22 cellular contexts compared by ENCODE assay signal in the genomic region with DNA sequence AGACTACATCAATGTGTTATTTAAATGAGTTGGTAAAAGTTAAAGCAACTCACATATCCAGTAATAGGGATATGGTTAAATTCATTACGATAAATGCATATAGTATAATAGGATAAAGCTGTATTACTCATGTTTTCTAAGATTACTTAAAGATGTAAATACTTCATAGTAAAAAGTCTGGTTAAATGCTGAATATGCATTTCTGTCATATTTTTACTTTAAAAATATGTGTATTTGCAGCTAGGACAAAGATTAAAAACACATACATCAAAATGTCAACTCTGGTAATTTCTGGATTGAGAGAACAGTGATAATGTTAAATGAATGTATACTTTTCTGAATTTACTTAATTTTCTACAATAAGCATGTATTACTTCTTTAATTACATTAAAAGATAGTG. TPM values are rescaled to one million over a fixed set of nuclear protein-coding genes. Genes with fewer than 3 reads are reported as not detected.
A peak's percentile ranks its signal among the peaks of the same experiment; 100 is the strongest.
DNase-seq lines count a peak whose midpoint lies in the region; ATAC-seq, FAIRE-seq and TF ChIP-seq lines count a peak whose summit lies in the region.
"Had no signal": no experiment of that assay in that cellular context is flagged by ENCODE, and none has a peak within 500 bp of the region (broad histone marks: within the 10 kb centered on the region; RNA-seq: fewer than 3 reads in every experiment).

No MANE protein-coding gene starts in this region.

- BruUV-seq in HepG2 (replicated peaks; lab: Mats Ljungman, UMichigan) = no TSS peak

- TF ChIP-seq CTCF in HepG2 (CRISPR knock-in tag; IDR thresholded peaks at IDR 0.05) (no peak), right lobe of liver (IDR thresholded peaks at IDR 0.05) (no peak), MM.1S (IDR thresholded peaks at IDR 0.05; ENCODE audit: low read length) (no peak)

- intact Hi-C loops in HepG2 (cut with micrococcal nuclease; ENCODE audit: unreplicated experiment) = no loop called here
- intact Hi-C loops in right lobe of liver (cut with DNase I) = no loop called here

- H3F3A ChIP-seq in MM.1S (ENCODE audit: insufficient read depth, low read length) = no peaks in the 10 kb centered on the region

- no peaks in the 10 kb centered on the region for H3K4me1 ChIP-seq in HepG2 (ENCODE audit: insufficient read depth, low read length)
- no peaks in the 10 kb centered on the region for H3K4me1 ChIP-seq in right lobe of liver
- H3K4me1 ChIP-seq in MM.1S (ENCODE audit: low read length) = peaks cover 22% of the 10 kb centered on the region
- H3K4me1 ChIP-seq: BE2C had no signal

- no peaks in the 10 kb centered on the region for H3K9me3 ChIP-seq in HepG2 (ENCODE audit: low read length)
- H3K9me3 ChIP-seq in right lobe of liver = no peaks in the 10 kb centered on the region
- H3K9me3 ChIP-seq in MM.1S (replicated peaks; ENCODE audit: insufficient read depth, low read length) = no peaks in the 10 kb centered on the region
- H3K9me3 ChIP-seq in SK-N-MC (ENCODE audit: low read depth, low read length) = no peaks in the 10 kb centered on the region
- H3K9me3 ChIP-seq: BE2C, HAP-1 had no signal

- H3K4me2 ChIP-seq in HepG2 (ENCODE audit: low read depth, low read length) (no peak overlapping the region), MM.1S (ENCODE audit: low read depth, low read length) (0 out of 2 replicates have a peak overlapping the region, but pooled peaks have one; percentile 45)

- FAIRE-seq in HepG2 (lab: Jason Lieb, UNC) = no peak
- FAIRE-seq: GM12892, H54 had no signal

- no peak for TF ChIP-seq POLR2A in HepG2 (IDR thresholded peaks at IDR 0.05; ENCODE audit: insufficient read depth in 1 of 2, low read depth in 2 of 2, low read length in 2 of 2)
- no peak for TF ChIP-seq POLR2A in right lobe of liver (IDR thresholded peaks at IDR 0.05)

- in situ Hi-C loops in HepG2 (cut with HindIII; ENCODE audit: extremely low pct_ligation_motif_present, low pct_unique_long_range_greater_than_20kb) = no loop called here

- H3K79me2 ChIP-seq in HepG2 (ENCODE audit: insufficient read depth, low read length) (peaks cover 41% of the 10 kb centered on the region), MM.1S (ENCODE audit: low read length) (no peaks in the 10 kb centered on the region)

- no peak for TF ChIP-seq EP300 in HepG2 (IDR thresholded peaks at IDR 0.05; ENCODE audit: low read depth in 2 of 2, low read length in 2 of 2)
- no peak for TF ChIP-seq EP300 in HepG2 (CRISPR knock-in tag; IDR thresholded peaks at IDR 0.05; ENCODE audit: borderline replicate concordance)

- no peak overlapping the region for H3K27ac ChIP-seq in HepG2 (ENCODE audit: extremely low read length, insufficient read depth, low read length)
- H3K27ac ChIP-seq in right lobe of liver = no peak overlapping the region
- no peak overlapping the region for H3K27ac ChIP-seq in MM.1S (ENCODE audit: low read length)
- H3K27ac ChIP-seq in SK-N-MC = peak overlapping the region; percentile 79; the same call in 1 of the 2 replicates
- H3K27ac ChIP-seq in substantia nigra (ENCODE audit: low read depth, low read length, poor library complexity, severe bottlenecking) = no peak overlapping the region
- H3K27ac ChIP-seq: 22Rv1 had no signal

- no peaks in the 10 kb centered on the region for H3K9me2 ChIP-seq in MM.1S (replicated peaks; ENCODE audit: insufficient read depth, low read length)

- no peak overlapping the region for H2AFZ ChIP-seq in HepG2 (ENCODE audit: low read length)
- no peak overlapping the region for H2AFZ ChIP-seq in MM.1S (ENCODE audit: low read length)

- 95% methylated on average over 1 of the region's 1 CpG for WGBS in HepG2 (ENCODE audit: low lambda C conversion rate)
- WGBS in right lobe of liver (ENCODE audit: insufficient coverage, low coverage, low lambda C conversion rate, missing lambda C conversion rate) = 75% methylated on average over 1 of the region's 1 CpG

- H3K27me3 ChIP-seq in HepG2 (ENCODE audit: control insufficient read depth in 1 of 2, insufficient read depth in 2 of 2, low read length in 2 of 2) = no peaks in the 10 kb centered on the region
- H3K27me3 ChIP-seq in right lobe of liver = no peaks in the 10 kb centered on the region
- H3K27me3 ChIP-seq in MM.1S (replicated peaks; ENCODE audit: insufficient read depth, low read length) = no peaks in the 10 kb centered on the region
- H3K27me3 ChIP-seq: BE2C had no signal

- no peak overlapping the region for H3K9ac ChIP-seq in HepG2 (ENCODE audit: insufficient read depth, low read depth, low read length)
- no peak overlapping the region for H3K9ac ChIP-seq in MM.1S (ENCODE audit: low read length)
- no peak overlapping the region for H3K9ac ChIP-seq in SK-N-MC (ENCODE audit: insufficient read length)

- H3K36me3 ChIP-seq in HepG2 (replicated peaks in 1 of 2; ENCODE audit: control insufficient read depth in 1 of 2, insufficient read depth in 2 of 2, low read length in 2 of 2) (no peaks in the 10 kb centered on the region), right lobe of liver (no peaks in the 10 kb centered on the region), MM.1S (replicated peaks; ENCODE audit: insufficient read depth, low read length) (no peaks in the 10 kb centered on the region), SK-N-MC (ENCODE audit: insufficient read depth, low read length) (no peaks in the 10 kb centered on the region)
- H3K36me3 ChIP-seq: BE2C, HAP-1 had no signal

- ATAC-seq in HepG2 (no peak), right lobe of liver (no peak)

- H4K20me1 ChIP-seq in HepG2 (ENCODE audit: insufficient read depth, low read length) = 0 out of 2 replicates have a peak, but pooled peaks cover 2% of the 10 kb centered on the region
- H4K20me1 ChIP-seq in MM.1S (ENCODE audit: insufficient read depth, low read length) = no peaks in the 10 kb centered on the region

- H3K4me3 ChIP-seq in HepG2 (replicated peaks in 1 of 3; ENCODE audit: insufficient read depth in 1 of 3, low read depth in 2 of 3, low read length in 3 of 3) (no peak overlapping the region), right lobe of liver (no peak overlapping the region), MM.1S (ENCODE audit: low read length) (no peak overlapping the region), SK-N-MC (peak overlapping the region; percentile 8; the same call in 1 of the 2 replicates)
- H3K4me3 ChIP-seq: HAP-1 had no signal

- TF ChIP-seq RAD21 in HepG2 (CRISPR knock-in tag; IDR thresholded peaks at IDR 0.05) = no peak

- CTCF ChIA-PET in HepG2 (lab: Yijun Ruan, JAX; ENCODE audit: low intra/inter-chr PET ratio, low total read pairs) = no interaction called here

- POLR2A ChIA-PET in HepG2 (lab: Yijun Ruan, JAX) = no interaction called here

- DNase-seq in HepG2 (ENCODE audit: low spot score) (no peak), right lobe of liver (no peak), MM.1S (no peak), SK-N-MC (ENCODE audit: low read depth, low spot score) (no peak), NCI-H2171 treated with DMSO at 0.1 percent for 48 hours (lab: John Stamatoyannopoulos, UW) (no peak), NCI-H748 treated with DMSO at 0.1 percent for 48 hours (lab: John Stamatoyannopoulos, UW) (no peak), substantia nigra (lab: John Stamatoyannopoulos, UW) (no peak)
- DNase-seq: ACHN; AML-193; BE2C; C1 segment of cervical spinal cord; Calu3; CD4-positive, alpha-beta memory T cell; COR-L47; DMS53; DMS79 treated with DMSO at 0.1 percent for 48 hours; GOT3; HFFc6 had no signal

TF ChIP-seq in HepG2, 621 proteins besides CTCF, POLR2A, EP300 and RAD21 (continues in another document):
- no peak for TF ChIP-seq GTF2F1 (IDR thresholded peaks at IDR 0.05; ENCODE audit: low read length)
- peak; percentile 82 for TF ChIP-seq MAFF (IDR thresholded peaks at IDR 0.05; ENCODE audit: low read depth, low read length)
- TF ChIP-seq, protein P1, sequence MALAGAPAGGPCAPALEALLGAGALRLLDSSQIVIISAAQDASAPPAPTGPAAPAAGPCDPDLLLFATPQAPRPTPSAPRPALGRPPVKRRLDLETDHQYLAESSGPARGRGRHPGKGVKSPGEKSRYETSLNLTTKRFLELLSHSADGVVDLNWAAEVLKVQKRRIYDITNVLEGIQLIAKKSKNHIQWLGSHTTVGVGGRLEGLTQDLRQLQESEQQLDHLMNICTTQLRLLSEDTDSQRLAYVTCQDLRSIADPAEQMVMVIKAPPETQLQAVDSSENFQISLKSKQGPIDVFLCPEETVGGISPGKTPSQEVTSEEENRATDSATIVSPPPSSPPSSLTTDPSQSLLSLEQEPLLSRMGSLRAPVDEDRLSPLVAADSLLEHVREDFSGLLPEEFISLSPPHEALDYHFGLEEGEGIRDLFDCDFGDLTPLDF (CRISPR knock-in tag; IDR thresholded peaks at IDR 0.05) = no peak
- TF ChIP-seq HMG20B (CRISPR knock-in tag; conservative IDR thresholded peaks at IDR 0.05) = no peak
- TF ChIP-seq ZSCAN25 (CRISPR knock-in tag; IDR thresholded peaks at IDR 0.05) = no peak
- TF ChIP-seq ZNF841 (CRISPR knock-in tag; IDR thresholded peaks at IDR 0.05; ENCODE audit: borderline replicate concordance) = no peak
- TF ChIP-seq ZNF224 (CRISPR knock-in tag; IDR thresholded peaks at IDR 0.05) = no peak
- no peak for TF ChIP-seq ARHGAP35 (CRISPR knock-in tag; IDR thresholded peaks at IDR 0.05; ENCODE audit: borderline replicate concordance)

RNA-seq across cellular contexts. Expression of a gene that starts 15.1 kb away (rescaled TPM):
- 18.2 and 31.9 TPM in 2 replicates for total RNA-seq in HepG2 (2016; rRNA removed; fragmentation: Illumina TruSeq; extraction: Trizol)
- total RNA-seq in HepG2 (2016; cell fraction: cytosol; rRNA removed; fragmentation: Illumina TruSeq; extraction: Trizol; ENCODE audit: low read depth) = 7.9 and 8.8 TPM in 2 replicates
- total RNA-seq in HepG2 (2016; cell fraction: insoluble cytoplasmic fraction; rRNA removed; fragmentation: Illumina TruSeq; extraction: Trizol) = 16.4 and 28.7 TPM in 2 replicates
- 9.4 and 11.1 TPM in 2 replicates for total RNA-seq in HepG2 (2016; cell fraction: membrane; rRNA removed; fragmentation: Illumina TruSeq; extraction: Trizol)
- total RNA-seq in HepG2 (2016; cell fraction: nucleus; rRNA removed; fragmentation: Illumina TruSeq; extraction: Trizol) = 93.4 and 93.5 TPM in 2 replicates
- polyA plus RNA-seq in HepG2 (2011; rRNA removed) = 9.2 and 11.4 TPM in 2 replicates
- polyA plus RNA-seq in HepG2 (2011; cell fraction: cytosol; rRNA removed) = 2.3 and 3.2 TPM in 2 replicates
- 24.2 and 24.8 TPM in 2 replicates for polyA plus RNA-seq in HepG2 (2011; cell fraction: nucleus; rRNA removed)
- 7.9 and 8.2 TPM in 2 replicates for polyA plus RNA-seq in HepG2 (2012)
- polyA plus RNA-seq in HepG2 (2016; cell fraction: cytosol; fragmentation: Illumina TruSeq; extraction: Trizol; ENCODE audit: low read depth) = 0.18 and 0.20 TPM in 2 replicates
- polyA plus RNA-seq in HepG2 (2016; cell fraction: insoluble cytoplasmic fraction; fragmentation: Illumina TruSeq; extraction: Trizol; ENCODE audit: low read depth) = 4.1 and 4.7 TPM in 2 replicates
- 0.95 TPM in 2 replicates for polyA plus RNA-seq in HepG2 (2016; cell fraction: membrane; fragmentation: Illumina TruSeq; extraction: Trizol; ENCODE audit: low read depth)
- polyA plus RNA-seq in HepG2 (2016; cell fraction: nucleus; fragmentation: Illumina TruSeq; extraction: Trizol; ENCODE audit: insufficient read depth, low read depth) = 19.8 and 20.6 TPM in 2 replicates
- polyA minus RNA-seq in HepG2 (2011; rRNA and poly(A)+ RNA removed; ENCODE audit: low replicate concordance) = 9.7 and 17.0 TPM in 2 replicates
- 11.1 and 11.3 TPM in 2 replicates for polyA minus RNA-seq in HepG2 (2011; cell fraction: cytosol; rRNA and poly(A)+ RNA removed)
- polyA minus RNA-seq in HepG2 (2011; cell fraction: nucleus; rRNA and poly(A)+ RNA removed) = 192 and 239 TPM in 2 replicates
- total RNA-seq in right lobe of liver = 1 to 10 TPM in 2 of 6 experiments, under 1 TPM in 4; 0.49 to 2.0 (median 0.81) TPM
- total RNA-seq: CD4-positive, alpha-beta memory T cell; HFFc6 had no signal
- polyA plus RNA-seq: CD4-positive, alpha-beta memory T cell had no signal
